7 cellular contexts compared by ENCODE assay signal in the genomic region with DNA sequence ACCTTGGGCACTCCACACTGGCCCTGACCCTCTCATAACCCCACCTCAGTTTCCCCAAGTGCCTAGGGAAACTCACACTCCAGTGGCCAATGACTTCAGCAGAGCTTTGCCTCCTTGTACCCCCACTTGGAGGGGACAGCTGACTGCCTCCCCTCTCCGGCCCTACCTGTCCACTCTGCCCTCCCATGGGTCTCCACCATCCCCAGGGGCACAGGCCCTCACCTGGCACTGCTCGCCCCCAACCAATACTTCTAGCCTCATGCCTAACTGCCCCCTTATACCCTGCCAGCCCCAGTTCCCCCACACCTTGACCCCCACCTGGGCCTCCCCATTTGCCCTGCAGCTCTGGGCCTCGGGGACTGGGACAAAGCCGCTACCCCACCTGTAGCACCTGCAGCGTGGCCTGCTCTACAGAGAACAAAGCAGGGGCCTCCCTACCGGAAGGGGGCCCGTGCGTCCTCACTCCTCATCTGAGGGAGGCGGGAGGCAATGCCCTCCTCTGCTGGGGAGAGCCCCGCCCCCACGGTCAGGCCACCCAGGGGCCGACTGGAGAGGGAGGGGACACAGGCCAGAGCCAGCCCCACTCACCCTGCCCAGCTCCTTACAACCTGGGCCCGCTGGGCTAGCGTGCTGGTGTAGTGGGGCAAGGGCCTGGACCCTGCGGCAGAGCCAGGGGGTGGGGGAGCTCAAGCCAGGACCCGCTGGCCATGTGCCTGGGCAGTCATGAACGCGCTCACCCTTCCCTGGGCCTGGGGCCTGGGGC. TPM values are rescaled to one million over a fixed set of nuclear protein-coding genes. Genes with fewer than 3 reads are reported as not detected.
A peak's percentile ranks its signal among the peaks of the same experiment; 100 is the strongest.
DNase-seq lines count a peak whose midpoint lies in the region; ATAC-seq, FAIRE-seq and TF ChIP-seq lines count a peak whose summit lies in the region.
"Had no signal": no experiment of that assay in that cellular context is flagged by ENCODE, and none has a peak within 500 bp of the region (broad histone marks: within the 10 kb centered on the region; RNA-seq: fewer than 3 reads in every experiment).

No MANE protein-coding gene starts in this region.

- peak overlapping the region in 1 of 2 donors; percentile 13 for H3K4me3 ChIP-seq in left lung

- H3K27ac ChIP-seq in left lung = peak overlapping the region; percentile 81 to 84

- H3K4me1 ChIP-seq in left lung = peaks cover 43 to 91% of the 10 kb centered on the region in 2 donors

- H3K27me3 ChIP-seq in left lung = peaks cover 0 to 15% of the 10 kb centered on the region in 2 donors

- no peak for TF ChIP-seq CTCF in left lung (IDR thresholded peaks at IDR 0.05)

- H3K36me3 ChIP-seq in left lung = peaks cover 0 to 8% of the 10 kb centered on the region in 2 donors

- DNase-seq in Right ventricle myocardium inferior (ENCODE audit: missing footprints) (peak; percentile 65), left cardiac atrium (no peak), left lung (peak in 1 of 2 donors; percentile 79), urothelium cell line (ENCODE audit: low spot score) (no peak), GF-D8 (lab: John Stamatoyannopoulos, UW) (no peak)

- ATAC-seq in Right ventricle myocardium inferior (no peak), left cardiac atrium (no peak), left lung (no peak), GM21381 (IDR thresholded peaks at IDR 0.05; ENCODE audit: unreplicated experiment) (no peak)

- peak; percentile 72 for FAIRE-seq in urothelium cell line (lab: Jason Lieb, UNC)
- FAIRE-seq: islet of Langerhans had no signal

- intact Hi-C loops in Right ventricle myocardium inferior (cut with DNase I) (no loop called here), left cardiac atrium (cut with DNase I) (no loop called here), left lung (cut with DNase I) (no loop called here)

- no peaks in the 10 kb centered on the region for H3K9me3 ChIP-seq in left lung

RNA-seq across cellular contexts. Expression of a gene that starts 8.2 kb away (rescaled TPM):
- total RNA-seq in Right ventricle myocardium inferior (89.3 TPM), left cardiac atrium (100 to 1,000 TPM in 1 of 2 donors, 10 to 100 TPM in 1; 70.4 to 113 TPM), left lung (100 to 1,000 TPM; 222 to 267 TPM)

RNA-seq across cellular contexts. Expression of a gene that starts 28.0 kb away (rescaled TPM):
- total RNA-seq in Right ventricle myocardium inferior (782 TPM), left cardiac atrium (100 to 1,000 TPM; 733 to 750 TPM), left lung (1,000 to 10,000 TPM; 1,004 to 1,135 TPM)

RNA-seq across cellular contexts. Expression of a gene that starts 48.2 kb away (rescaled TPM):
- total RNA-seq in Right ventricle myocardium inferior (18.1 TPM), left cardiac atrium (10 to 100 TPM; 20.6 to 25.3 TPM), left lung (1 to 10 TPM; 4.1 to 6.3 TPM)

RNA-seq across cellular contexts. Expression of a gene that starts 56.1 kb away (rescaled TPM):
- total RNA-seq in Right ventricle myocardium inferior = 73.9 TPM
- 10 to 100 TPM; 57.9 to 76.9 TPM for total RNA-seq in left cardiac atrium
- 10 to 100 TPM; 60.1 to 96.9 TPM for total RNA-seq in left lung
